ENCODE assay signal across 19 cellular contexts in genomic region chr20:58584051-58584824, GRCh38.
A peak's percentile ranks its signal among the peaks of the same experiment; 100 is the strongest.
DNase-seq lines count a peak whose midpoint lies in the region; ATAC-seq, FAIRE-seq and TF ChIP-seq lines count a peak whose summit lies in the region.
"Had no signal": no experiment of that assay in that cellular context is flagged by ENCODE, and none has a peak within 500 bp of the region (broad histone marks: within the 10 kb centered on the region; RNA-seq: fewer than 3 reads in every experiment).

No MANE protein-coding gene starts in this region.

- intact Hi-C loops in sciatic nerve (cut with DNase I), result no loop called here

- H3K4me1 Mint-ChIP-seq in chondrocyte (ENCODE audit: low read depth), result peaks cover 9% of the 10 kb centered on the region
- H3K4me1 Mint-ChIP-seq: CD8-positive, alpha-beta memory T cell had no signal

- ATAC-seq in sciatic nerve (no peak), HG03025 (IDR thresholded peaks at IDR 0.05; ENCODE audit: low FRiP score, unreplicated experiment) (no peak), GM19328 (IDR thresholded peaks at IDR 0.05; ENCODE audit: unreplicated experiment) (no peak)

- peaks cover 1% of the 10 kb centered on the region for H3K36me3 Mint-ChIP-seq in chondrocyte (ENCODE audit: low read depth)

- H3K4me3 Mint-ChIP-seq in chondrocyte (ENCODE audit: unreplicated experiment), result no peak overlapping the region
- H3K4me3 Mint-ChIP-seq: CD8-positive, alpha-beta memory T cell had no signal

- TF ChIP-seq CTCF in chondrocyte (IDR thresholded peaks at IDR 0.05), result no peak

- DNase-seq in NCI-H82 (lab: John Stamatoyannopoulos, UW) (peak; percentile 18), NCI-H82 treated with DMSO at 0.1 percent for 48 hours (lab: John Stamatoyannopoulos, UW; ENCODE audit: unreplicated experiment) (no peak), HTR-8/SVneo (ENCODE audit: insufficient read length, low spot score) (no peak), chondrocyte (ENCODE audit: low spot score) (peak; percentile 58), sciatic nerve (ENCODE audit: low spot score) (peak; percentile 32), dermis blood vessel endothelial cell (no peak)
- DNase-seq: 8988T; Calu3; CD8-positive, alpha-beta memory T cell; DMS153; KG1; NCI-H1105; NCI-H146; NCI-H2029; NCI-H524 treated with DMSO at 0.1 percent for 48 hours; Right ventricle myocardium superior had no signal

- no peak overlapping the region for H3K27ac Mint-ChIP-seq in chondrocyte (ENCODE audit: unreplicated experiment)

- peak; percentile 99 for FAIRE-seq in HTR-8/SVneo (lab: Jason Lieb, UNC)
- FAIRE-seq: GM12891 had no signal

- peaks cover 2% of the 10 kb centered on the region for H3K27me3 Mint-ChIP-seq in chondrocyte (ENCODE audit: low read depth)

- H3K9me3 Mint-ChIP-seq in chondrocyte (ENCODE audit: low read depth), result no peaks in the 10 kb centered on the region

Comparison
In these comparisons a context has a peak if more than half of its experiments do, and no peak if none do; other contexts are left out.
1. DNase-seq: peak in NCI-H82 (single experiment), chondrocyte (single experiment) and sciatic nerve (single experiment); none in NCI-H82 treated with DMSO at 0.1 percent for 48 hours (single experiment), HTR-8/SVneo (single experiment) and dermis blood vessel endothelial cell (single experiment).